In genomic region chr17:82869536-82869935, GRCh38 we compare ENCODE assay signal across 1 cellular context.
TF ChIP-seq lines count a peak whose summit lies in the region.

No MANE protein-coding gene starts in this region.

TF ChIP-seq in GM23338, 12 proteins besides CTCF, POLR2A, EP300 and RAD21 (continued from another document):
- TF ChIP-seq ZNF462 (CRISPR knock-in tag; IDR thresholded peaks at IDR 0.05) (no peak), CREB1 (CRISPR knock-in tag; IDR thresholded peaks at IDR 0.05; ENCODE audit: low read depth) (no peak), JUNB (IDR thresholded peaks at IDR 0.05; ENCODE audit: unreplicated experiment) (no peak), EZH2 (IDR thresholded peaks at IDR 0.05; ENCODE audit: low read depth, unreplicated experiment) (no peak)
